In genomic region chr16:72198021-72198420, GRCh38 we compare ENCODE assay signal across 11 cellular contexts. TPM values are rescaled to one million over a fixed set of nuclear protein-coding genes. Genes with fewer than 3 reads are reported as not detected.
DNase-seq lines count a peak whose midpoint lies in the region; ATAC-seq and TF ChIP-seq lines count a peak whose summit lies in the region.
"Had no signal": no experiment of that assay in that cellular context is flagged by ENCODE, and none has a peak within 500 bp of the region (broad histone marks: within the 10 kb centered on the region; RNA-seq: fewer than 3 reads in every experiment).

No MANE protein-coding gene starts in this region.

- no peak for TF ChIP-seq CTCF in heart left ventricle (IDR thresholded peaks at IDR 0.05)
- no peak for TF ChIP-seq CTCF in gastroesophageal sphincter (IDR thresholded peaks at IDR 0.05)
- no peak for TF ChIP-seq CTCF in suprapubic skin (IDR thresholded peaks at IDR 0.05)

- H3K27ac ChIP-seq in heart left ventricle = no peak overlapping the region
- H3K27ac ChIP-seq in gastroesophageal sphincter = no peak overlapping the region
- no peak overlapping the region for H3K27ac ChIP-seq in suprapubic skin

- H3K27me3 ChIP-seq in heart left ventricle (peaks cover 0 to 14% (median 0%) of the 10 kb centered on the region in 9 donors), gastroesophageal sphincter (peaks cover 19% of the 10 kb centered on the region), suprapubic skin (no peaks in the 10 kb centered on the region)

- DNase-seq in heart left ventricle (peak in 3 of 5 donors; percentile 25 to 61 (median 38)), cardiac septum (ENCODE audit: low spot score) (no peak), amniotic epithelial cell (ENCODE audit: low read depth) (peak; percentile 93), hypothalamus (lab: John Stamatoyannopoulos, UW) (peak in 35 of 51 donors; percentile 10 to 83 (median 45)), NOMO-1 treated with DMSO at 0.1 percent for 48 hours (lab: John Stamatoyannopoulos, UW; ENCODE audit: unreplicated experiment) (no peak), suprapubic skin (ENCODE audit: low spot score in 2 of 2) (no peak), posterior vena cava (ENCODE audit: low spot score) (no peak)
- DNase-seq: activated T-cell treated with anti-CD3 and anti-CD28 coated beads, Interleukin-2, amount 50 U/mL, for 48 hours; CD4-positive, CD25-positive, alpha-beta regulatory T cell; SHP77 had no signal

- intact Hi-C loops in heart left ventricle (cut with DNase I) = no loop called here
- intact Hi-C loops in cardiac septum (cut with DNase I) = no loop called here
- intact Hi-C loops in posterior vena cava (cut with DNase I) = no loop called here

- 43 to 62% (median 54%) methylated on average over 6 of the region's 6 CpGs for WGBS in heart left ventricle, 4 donors
- 9 to 11% methylated on average over 6 of the region's 6 CpGs for WGBS in gastroesophageal sphincter (ENCODE audit: low coverage in 1 of 2), 2 donors
- WGBS in suprapubic skin = 45% methylated on average over 6 of the region's 6 CpGs

- H3K36me3 ChIP-seq in heart left ventricle (no peaks in the 10 kb centered on the region), gastroesophageal sphincter (no peaks in the 10 kb centered on the region), suprapubic skin (no peaks in the 10 kb centered on the region)

- H3K4me1 ChIP-seq in heart left ventricle (peaks cover 0 to 13% (median 0%) of the 10 kb centered on the region in 12 donors), gastroesophageal sphincter (peaks cover 0 to 17% (median 0%) of the 10 kb centered on the region in 3 donors), suprapubic skin (peaks cover 16% of the 10 kb centered on the region)

- no peaks in the 10 kb centered on the region for H3K9me3 ChIP-seq in heart left ventricle
- H3K9me3 ChIP-seq in gastroesophageal sphincter = no peaks in the 10 kb centered on the region
- H3K9me3 ChIP-seq in suprapubic skin = no peaks in the 10 kb centered on the region

- ATAC-seq in heart left ventricle (no peak), gastroesophageal sphincter (no peak)

- TF ChIP-seq EP300 in gastroesophageal sphincter (IDR thresholded peaks at IDR 0.05) = no peak
- TF ChIP-seq EP300 in suprapubic skin (IDR thresholded peaks at IDR 0.05) = no peak

- H3K4me3 ChIP-seq in heart left ventricle (no peak overlapping the region), gastroesophageal sphincter (no peak overlapping the region), suprapubic skin (no peak overlapping the region)

- no peak for TF ChIP-seq POLR2A in heart left ventricle (IDR thresholded peaks at IDR 0.05)
- no peak for TF ChIP-seq POLR2A in gastroesophageal sphincter (IDR thresholded peaks at IDR 0.05)
- no peak for TF ChIP-seq POLR2A in suprapubic skin (IDR thresholded peaks at IDR 0.05)

RNA-seq across cellular contexts. Expression of gene PMFBP1, which starts 26.1 kb away (rescaled TPM):
- total RNA-seq in heart left ventricle = under 1 TPM in 5 of 9 donors, not detected in 4; 0.09 to 0.77 (median 0.12) TPM
- under 1 TPM; 0.12 to 0.57 TPM for polyA plus RNA-seq in heart left ventricle
- 0.08 TPM for total RNA-seq in cardiac septum
- under 1 TPM in 3 of 4 donors, not detected in 1; 0.16 to 0.81 (median 0.39) TPM for total RNA-seq in gastroesophageal sphincter
- total RNA-seq in suprapubic skin = 1 to 10 TPM in 3 of 4 donors, under 1 TPM in 1; 0.76 to 9.3 (median 2.0) TPM
- total RNA-seq in posterior vena cava = under 1 TPM; 0.57 to 0.60 TPM
- polyA plus RNA-seq: CD4-positive, CD25-positive, alpha-beta regulatory T cell had no signal

Comparison
In these comparisons a context has a peak if more than half of its experiments do, and no peak if none do; other contexts are left out.
1. DNase-seq: peak in heart left ventricle (3 of 5), amniotic epithelial cell (single experiment) and hypothalamus (35 of 51); none in cardiac septum (single experiment), NOMO-1 treated with DMSO at 0.1 percent for 48 hours (single experiment), suprapubic skin (0 of 2) and posterior vena cava (single experiment).